In genomic region chr7:111363099-111363498, GRCh38 we compare ENCODE assay signal across 22 cellular contexts.
A peak's percentile ranks its signal among the peaks of the same experiment; 100 is the strongest.
DNase-seq lines count a peak whose midpoint lies in the region; ATAC-seq, FAIRE-seq and TF ChIP-seq lines count a peak whose summit lies in the region.
"Had no signal": no experiment of that assay in that cellular context is flagged by ENCODE, and none has a peak within 500 bp of the region (broad histone marks: within the 10 kb centered on the region; RNA-seq: fewer than 3 reads in every experiment).

No MANE protein-coding gene starts in this region.

- H3K9ac ChIP-seq in astrocyte (ENCODE audit: low read length), result peak overlapping the region; percentile 5
- H3K9ac ChIP-seq: neural progenitor cell had no signal

- no peaks in the 10 kb centered on the region for H3K9me3 Mint-ChIP-seq in HFFc6
- no peaks in the 10 kb centered on the region for H3K9me3 Mint-ChIP-seq in astrocyte (ENCODE audit: unreplicated experiment)
- H3K9me3 Mint-ChIP-seq: activated T-helper 2 cell treated with anti-CD3 and anti-CD28 coated beads, Interferon-gamma antibody, Interleukin-2, Interleukin-4, amounts not matched to agents 10 μg/mL and 5 μg/mL and 100 μg/mL, durations not matched to agents 14 hours and 24 hours and 36 hours; central memory CD8-positive, alpha-beta T cell; neural progenitor cell; stimulated activated naive B cell treated with anti-CD40 and anti-IgM and Interleukin-4, amounts not matched to agents 10 μg/mL and 1 μg/mL and 100 μg/mL, for 72 hours had no signal

- H2AFZ ChIP-seq in ACC112 (ENCODE audit: low read length, unreplicated experiment), result no peak overlapping the region
- no peak overlapping the region for H2AFZ ChIP-seq in astrocyte (ENCODE audit: low read depth, low read length)
- H2AFZ ChIP-seq: neural progenitor cell had no signal

- peaks cover 34% of the 10 kb centered on the region for H3K4me1 ChIP-seq in ACC112 (ENCODE audit: control insufficient read depth, insufficient read depth, low read length, unreplicated experiment)
- H3K4me1 ChIP-seq in astrocyte (ENCODE audit: insufficient read depth, low read length), result peaks cover 8% of the 10 kb centered on the region
- H3K4me1 ChIP-seq in suprapubic skin, result peaks cover 23% of the 10 kb centered on the region
- H3K4me1 ChIP-seq: adrenal gland, neural progenitor cell had no signal

- H3K9me3 ChIP-seq in astrocyte (ENCODE audit: insufficient read depth, low read depth, low read length) (no peaks in the 10 kb centered on the region), suprapubic skin (no peaks in the 10 kb centered on the region)
- H3K9me3 ChIP-seq: adrenal gland, HAP-1, transverse colon had no signal

- H3K27ac ChIP-seq in ACC112 (ENCODE audit: low read depth, low read length) (peak overlapping the region; percentile 13), astrocyte (ENCODE audit: low read depth, low read length) (no peak overlapping the region), suprapubic skin (no peak overlapping the region)
- H3K27ac ChIP-seq: adrenal gland, neural progenitor cell, transverse colon had no signal

- ATAC-seq in GM19397 (IDR thresholded peaks at IDR 0.05; ENCODE audit: unreplicated experiment), result no peak
- ATAC-seq: activated CD8-positive, alpha-beta memory T cell treated with anti-CD3 and anti-CD28 coated beads, Interleukin-2, amount 10 ng/mL, durations not matched to agents 7 days and 5 days; stimulated activated naive B cell treated with anti-CD40 and anti-IgM and Interleukin-4, amounts not matched to agents 10 μg/mL and 1 μg/mL and 100 μg/mL, for 72 hours had no signal

- H4K20me1 ChIP-seq in astrocyte (ENCODE audit: insufficient read depth, low read length), result no peaks in the 10 kb centered on the region

- TF ChIP-seq EP300 in suprapubic skin (IDR thresholded peaks at IDR 0.05), result no peak

- H3K4me1 Mint-ChIP-seq in HFFc6 (ENCODE audit: low read depth), result peaks cover 52% of the 10 kb centered on the region
- peaks cover 28% of the 10 kb centered on the region for H3K4me1 Mint-ChIP-seq in astrocyte (ENCODE audit: low read depth, unreplicated experiment)
- H3K4me1 Mint-ChIP-seq: activated CD8-positive, alpha-beta memory T cell treated with anti-CD3 and anti-CD28 coated beads, Interleukin-2, amount 10 ng/mL, durations not matched to agents 7 days and 5 days had no signal

- peak; percentile 48 for DNase-seq in HFFc6
- peak; percentile 38 for DNase-seq in astrocyte (ENCODE audit: low read depth)
- DNase-seq in hepatic stellate cell (ENCODE audit: low spot score), result peak; percentile 8
- no peak for DNase-seq in posterior vena cava (ENCODE audit: low spot score)
- DNase-seq in suprapubic skin (ENCODE audit: low spot score in 2 of 2), result no peak
- DNase-seq in GF-D8 (lab: John Stamatoyannopoulos, UW), result no peak
- DNase-seq: activated CD8-positive, alpha-beta memory T cell treated with anti-CD3 and anti-CD28 coated beads, Interleukin-2, amount 10 ng/mL, durations not matched to agents 7 days and 5 days; adrenal gland; DND-41; Karpas-422; midbrain; NCI-H774; OCI-M1; stimulated activated naive B cell treated with anti-CD40 and anti-IgM and Interleukin-4, amounts not matched to agents 10 μg/mL and 1 μg/mL and 100 μg/mL, for 72 hours; transverse colon had no signal

- H3K27me3 Mint-ChIP-seq in HFFc6 (ENCODE audit: insufficient read depth), result no peaks in the 10 kb centered on the region
- no peaks in the 10 kb centered on the region for H3K27me3 Mint-ChIP-seq in astrocyte (ENCODE audit: low read depth, unreplicated experiment)
- H3K27me3 Mint-ChIP-seq: activated CD8-positive, alpha-beta memory T cell treated with anti-CD3 and anti-CD28 coated beads, Interleukin-2, amount 10 ng/mL, durations not matched to agents 7 days and 5 days; central memory CD8-positive, alpha-beta T cell; stimulated activated naive B cell treated with anti-CD40 and anti-IgM and Interleukin-4, amounts not matched to agents 10 μg/mL and 1 μg/mL and 100 μg/mL, for 72 hours had no signal

- peak overlapping the region; percentile 68 for H3K27ac Mint-ChIP-seq in HFFc6
- peak overlapping the region; percentile 85 for H3K27ac Mint-ChIP-seq in astrocyte (ENCODE audit: unreplicated experiment)
- H3K27ac Mint-ChIP-seq: activated CD8-positive, alpha-beta memory T cell treated with anti-CD3 and anti-CD28 coated beads, Interleukin-2, amount 10 ng/mL, durations not matched to agents 7 days and 5 days; activated T-helper 2 cell treated with anti-CD3 and anti-CD28 coated beads, Interferon-gamma antibody, Interleukin-2, Interleukin-4, amounts not matched to agents 10 μg/mL and 5 μg/mL and 100 μg/mL, durations not matched to agents 14 hours and 24 hours and 36 hours; neural progenitor cell; stimulated activated naive B cell treated with anti-CD40 and anti-IgM and Interleukin-4, amounts not matched to agents 10 μg/mL and 1 μg/mL and 100 μg/mL, for 72 hours had no signal

- H3K36me3 ChIP-seq in ACC112 (ENCODE audit: insufficient read depth, low read length) (no peaks in the 10 kb centered on the region), astrocyte (ENCODE audit: insufficient read depth, low read length) (no peaks in the 10 kb centered on the region), suprapubic skin (no peaks in the 10 kb centered on the region)
- H3K36me3 ChIP-seq: adrenal gland, HAP-1, neural progenitor cell, transverse colon had no signal

- peak overlapping the region; percentile 68 for H3K4me2 ChIP-seq in astrocyte (ENCODE audit: low read length)
- H3K4me2 ChIP-seq: neural progenitor cell had no signal

- H3K4me3 Mint-ChIP-seq in HFFc6 (peak overlapping the region; percentile 73), astrocyte (ENCODE audit: unreplicated experiment) (peak overlapping the region; percentile 41)
- H3K4me3 Mint-ChIP-seq: activated CD8-positive, alpha-beta memory T cell treated with anti-CD3 and anti-CD28 coated beads, Interleukin-2, amount 10 ng/mL, durations not matched to agents 7 days and 5 days; central memory CD8-positive, alpha-beta T cell; neural progenitor cell; stimulated activated naive B cell treated with anti-CD40 and anti-IgM and Interleukin-4, amounts not matched to agents 10 μg/mL and 1 μg/mL and 100 μg/mL, for 72 hours had no signal

- TF ChIP-seq CTCF in HFFc6 (IDR thresholded peaks at IDR 0.05) (no peak), astrocyte (IDR thresholded peaks at IDR 0.05; ENCODE audit: insufficient read depth, low read depth, low read length) (no peak), suprapubic skin (IDR thresholded peaks at IDR 0.05) (no peak)

- no peaks in the 10 kb centered on the region for H3K79me2 ChIP-seq in ACC112 (ENCODE audit: control insufficient read depth, insufficient read depth, low read length, unreplicated experiment)
- H3K79me2 ChIP-seq in astrocyte (ENCODE audit: insufficient read depth, low read length), result no peaks in the 10 kb centered on the region

- H3K27me3 ChIP-seq in ACC112 (ENCODE audit: insufficient read depth, low read length) (no peaks in the 10 kb centered on the region), astrocyte (ENCODE audit: insufficient read depth, low read length) (no peaks in the 10 kb centered on the region), suprapubic skin (no peaks in the 10 kb centered on the region)
- H3K27me3 ChIP-seq: adrenal gland, neural progenitor cell, transverse colon had no signal

- TF ChIP-seq POLR2A in suprapubic skin (IDR thresholded peaks at IDR 0.05), result no peak

- H3K4me3 ChIP-seq in ACC112 (ENCODE audit: low read depth, low read length) (peak overlapping the region; percentile 19; the same call in 1 of the 2 replicates), astrocyte (ENCODE audit: insufficient read depth, low read depth, low read length) (peak overlapping the region; percentile 32), suprapubic skin (no peak overlapping the region)
- H3K4me3 ChIP-seq: adrenal gland, HAP-1, neural progenitor cell, transverse colon had no signal

- WGBS in suprapubic skin, result 37% methylated on average over 1 of the region's 1 CpG

- intact Hi-C loops in posterior vena cava (cut with DNase I), result no loop called here

- no peaks in the 10 kb centered on the region for H3K36me3 Mint-ChIP-seq in HFFc6 (ENCODE audit: low read depth)
- no peaks in the 10 kb centered on the region for H3K36me3 Mint-ChIP-seq in astrocyte (ENCODE audit: low read depth, unreplicated experiment)
- H3K36me3 Mint-ChIP-seq: activated CD8-positive, alpha-beta memory T cell treated with anti-CD3 and anti-CD28 coated beads, Interleukin-2, amount 10 ng/mL, durations not matched to agents 7 days and 5 days; neural progenitor cell; stimulated activated naive B cell treated with anti-CD40 and anti-IgM and Interleukin-4, amounts not matched to agents 10 μg/mL and 1 μg/mL and 100 μg/mL, for 72 hours had no signal

- FAIRE-seq in astrocyte (lab: Jason Lieb, UNC), result no peak
- FAIRE-seq: GM19239 had no signal

Comparison
In these comparisons a context has a peak if more than half of its experiments do, and no peak if none do; other contexts are left out.
1. DNase-seq: peak in HFFc6 (single experiment), astrocyte (single experiment) and hepatic stellate cell (single experiment); none in posterior vena cava (single experiment), suprapubic skin (0 of 2) and GF-D8 (single experiment).